ENCODE assay signal across 8 cellular contexts in the genomic region with DNA sequence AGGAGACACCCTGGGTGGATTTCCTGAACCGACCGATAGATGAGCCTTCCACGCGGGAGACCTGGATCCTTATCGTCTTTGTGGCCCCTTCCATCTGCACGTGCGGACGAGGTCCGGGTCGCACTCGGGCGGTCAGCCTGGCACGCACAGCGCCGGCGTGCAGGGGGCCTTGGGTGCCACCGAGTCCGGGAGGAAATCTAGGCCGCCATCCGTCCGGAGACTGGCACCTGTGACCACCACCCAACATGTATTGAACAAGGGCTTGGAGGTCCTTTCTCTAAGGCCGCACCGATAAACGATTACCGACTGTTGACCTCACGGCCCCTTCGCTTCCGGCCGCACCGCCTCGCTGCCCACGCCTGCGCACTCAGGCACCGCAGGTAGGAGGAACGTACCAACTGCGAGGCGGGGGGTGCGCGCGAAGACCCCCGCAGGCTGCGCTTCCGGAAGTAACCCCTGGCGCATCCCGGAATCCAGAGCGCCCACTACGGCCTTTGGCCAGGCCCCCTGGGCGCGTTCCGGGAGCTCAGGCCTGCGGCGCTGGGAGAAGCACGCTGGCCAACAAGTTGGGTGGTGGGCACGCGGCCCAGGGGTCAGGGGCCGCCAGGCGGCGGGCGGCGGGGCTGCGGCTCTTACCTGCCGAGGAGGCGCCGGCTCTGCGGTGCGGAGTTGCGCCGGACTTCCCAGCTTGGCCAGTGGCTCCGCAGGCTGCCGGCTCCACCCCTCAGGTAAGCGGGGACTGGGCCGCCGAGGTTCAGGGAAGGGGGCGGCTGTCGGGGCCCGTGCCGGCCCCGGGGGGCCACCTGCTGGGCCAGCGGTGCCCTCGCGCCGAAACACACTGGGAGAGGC. TPM values are rescaled to one million over a fixed set of nuclear protein-coding genes. Genes with fewer than 3 reads are reported as not detected.
DNase-seq lines count a peak whose midpoint lies in the region; ATAC-seq, FAIRE-seq and TF ChIP-seq lines count a peak whose summit lies in the region.

Gene ACTR3C, minus strand, starts transcription at position 713 of the 849 bp plus-strand sequence. CDS start 28,249 bp downstream, outside the sequence.
Gene LRRC61, plus strand, starts transcription at position 523 of the 849 bp plus-strand sequence. CDS start 13,507 bp downstream, outside the sequence.

- no peaks in the 10 kb centered on the region for H3K27me3 Mint-ChIP-seq in memory B cell

- H3K9me3 ChIP-seq in colonic mucosa: no peaks in the 10 kb centered on the region

- peak; percentile 90 for TF ChIP-seq POLR2A in GM18505 (IDR thresholded peaks at IDR 0.05; ENCODE audit: borderline replicate concordance, extremely low read depth, insufficient read depth, insufficient read length)

- peak within 1 kb of the TSS; percentile 89 for H3K27ac Mint-ChIP-seq in memory B cell

- peak within 1 kb of the TSS; percentile 90 for H3K27ac ChIP-seq in colonic mucosa

- H3K9me3 Mint-ChIP-seq in memory B cell: no peaks in the 10 kb centered on the region

- peaks cover 14% of the 10 kb centered on the region for H3K36me3 Mint-ChIP-seq in memory B cell

- intact Hi-C loops in colonic mucosa (cut with DNase I): no loop called here

- no peak for TF ChIP-seq CTCF in colonic mucosa (IDR thresholded peaks at IDR 0.05)

- H3K4me3 ChIP-seq in colonic mucosa: peak within 1 kb of the TSS; percentile 74

- peak within 1 kb of the TSS; percentile 90 for H3K4me3 Mint-ChIP-seq in memory B cell

- FAIRE-seq in urothelium cell line (lab: Jason Lieb, UNC): no peak

- no peaks in the 10 kb centered on the region for H3K36me3 ChIP-seq in colonic mucosa

- peaks cover 7% of the 10 kb centered on the region for H3K4me1 ChIP-seq in colonic mucosa

- peak; percentile 58 for ATAC-seq in GM18505 (IDR thresholded peaks at IDR 0.05; ENCODE audit: unreplicated experiment)
- ATAC-seq in HG02938 (IDR thresholded peaks at IDR 0.05; ENCODE audit: unreplicated experiment): peak; percentile 55
- peak; percentile 62 for ATAC-seq in memory B cell (ENCODE audit: low read depth)

- H3K9ac ChIP-seq in colonic mucosa (ENCODE audit: low read depth in 2 of 2, low read length in 2 of 2): peak within 1 kb of the TSS; percentile 89 to 94

- peaks cover 29% of the 10 kb centered on the region for H3K4me1 Mint-ChIP-seq in memory B cell

- no peaks in the 10 kb centered on the region for H3K27me3 ChIP-seq in colonic mucosa

- DNase-seq in NCI-H2107 (lab: John Stamatoyannopoulos, UW) (peak; percentile 19), colonic mucosa (peak; percentile 73), memory B cell (ENCODE audit: low spot score in 2 of 2) (peak; percentile 34 to 46), urothelium cell line (ENCODE audit: low spot score) (no peak)
- peak; percentile 44 to 61 for DNase-seq in activated CD4-positive, alpha-beta T cell treated with anti-CD3 and anti-CD28 coated beads for 24 hours (ENCODE audit: low read depth in 2 of 2)
- DNase-seq in stimulated activated CD8-positive, alpha-beta memory T cell treated with anti-CD3 and anti-CD28 coated beads, Interleukin-2, amount 100 ng/mL, for 1 hour (ENCODE audit: low read depth in 2 of 2): peak; percentile 15 to 41

RNA-seq across cellular contexts. Expression of gene ACTR3C, which starts in this region (rescaled TPM):
- total RNA-seq in colonic mucosa: 10 to 100 TPM; 17.6 to 29.6 TPM

RNA-seq across cellular contexts. Expression of gene LRRC61, which starts in this region (rescaled TPM):
- total RNA-seq in colonic mucosa: 10 to 100 TPM; 11.4 to 15.1 TPM
